In genomic region chr3:127672429-127673190, GRCh38 we compare ENCODE assay signal across 8 cellular contexts. TPM values are rescaled to one million over a fixed set of nuclear protein-coding genes. Genes with fewer than 3 reads are reported as not detected.
DNase-seq lines count a peak whose midpoint lies in the region; ATAC-seq and TF ChIP-seq lines count a peak whose summit lies in the region.

Gene ABTB1, plus strand, starts transcription at chr3:127672952. Its CDS starts 74 bp downstream, at chr3:127673026.

- no peak within 1 kb of the TSS for H3K4ac ChIP-seq in neuronal stem cell (ENCODE audit: low read length)

- ATAC-seq in GM21717 (IDR thresholded peaks at IDR 0.05; ENCODE audit: unreplicated experiment) (peak; percentile 60), foreskin keratinocyte (peak; percentile 73)

- peak within 1 kb of the TSS; percentile 98 for H3K14ac ChIP-seq in neuronal stem cell (ENCODE audit: low read length)

- no CpG with 5 or more reads among the region's 102 CpGs for WGBS in neuronal stem cell (ENCODE audit: extremely low coverage in 2 of 2, insufficient read length in 2 of 2, insufficient replicate concordance in 1 of 2), 2 donors

- H3K9ac ChIP-seq in neuronal stem cell (ENCODE audit: low read depth, low read length, poor library complexity), result peak within 1 kb of the TSS; percentile 93

- TF ChIP-seq CTCF in foreskin keratinocyte (conservative IDR thresholded peaks at IDR 0.05) (peak; percentile 0), subcutaneous adipose tissue (IDR thresholded peaks at IDR 0.05; ENCODE audit: low read depth) (no peak)

- peak within 1 kb of the TSS; percentile 88 for H2BK12ac ChIP-seq in neuronal stem cell (ENCODE audit: low read length)

- H2BK15ac ChIP-seq in neuronal stem cell (ENCODE audit: low read length), result peak within 1 kb of the TSS; percentile 85

- H2AFZ ChIP-seq in neuronal stem cell (ENCODE audit: low read length), result peak within 1 kb of the TSS; percentile 94

- H4K91ac ChIP-seq in neuronal stem cell (ENCODE audit: low read depth, low read length, poor library complexity), result no peak within 1 kb of the TSS

- H3K4me1 ChIP-seq in foreskin keratinocyte, result no peaks in the 10 kb centered on the region
- H3K4me1 ChIP-seq in neuronal stem cell (ENCODE audit: control insufficient read depth in 2 of 2, insufficient read depth in 1 of 2, low read depth in 1 of 2, low read length in 2 of 2), result peaks cover 4 to 7% of the 10 kb centered on the region in 2 donors

- H3K4me3 ChIP-seq in neuronal stem cell (ENCODE audit: low read length in 2 of 2), result peak within 1 kb of the TSS; percentile 77 to 97

- H3K4me2 ChIP-seq in neuronal stem cell (ENCODE audit: insufficient read depth, low read length, poor library complexity, severe bottlenecking), result peak within 1 kb of the TSS; percentile 93

- H2BK120ac ChIP-seq in neuronal stem cell (ENCODE audit: low read depth, low read length), result peak within 1 kb of the TSS; percentile 97

- peak within 1 kb of the TSS; percentile 97 for H3K23ac ChIP-seq in neuronal stem cell (ENCODE audit: low read depth, low read length, poor library complexity)

- peaks cover 2% of the 10 kb centered on the region for H3K79me1 ChIP-seq in neuronal stem cell (ENCODE audit: low read depth, low read length)

- peak within 1 kb of the TSS; percentile 72 for H2BK5ac ChIP-seq in neuronal stem cell (ENCODE audit: low read length)

- H3K27ac ChIP-seq in foreskin keratinocyte, result peak within 1 kb of the TSS; percentile 90
- H3K27ac ChIP-seq in neuronal stem cell (replicated peaks; ENCODE audit: low read length), result no peak within 1 kb of the TSS

- H4K8ac ChIP-seq in neuronal stem cell (ENCODE audit: low read depth, low read length), result peak within 1 kb of the TSS; percentile 82

- H3K36me3 ChIP-seq in neuronal stem cell (replicated peaks in 1 of 2; ENCODE audit: control insufficient read depth in 2 of 2, insufficient read depth in 2 of 2, low read length in 2 of 2), result peaks cover 1 to 23% of the 10 kb centered on the region in 2 donors

- H3K9me3 ChIP-seq in neuronal stem cell (replicated peaks in 1 of 2; ENCODE audit: control insufficient read depth in 2 of 2, insufficient read depth in 1 of 2, low read depth in 1 of 2, low read length in 2 of 2), result no peaks in the 10 kb centered on the region

- H3K18ac ChIP-seq in neuronal stem cell (ENCODE audit: low read length), result peak within 1 kb of the TSS; percentile 97

- peak; percentile 36 for DNase-seq in DMS153 (lab: John Stamatoyannopoulos, UW)
- DNase-seq in LHCN-M2 (ENCODE audit: low read depth), result peak; percentile 69
- peak; percentile 50 for DNase-seq in SIG-M5 (lab: John Stamatoyannopoulos, UW)
- peak; percentile 75 for DNase-seq in activated gamma-delta T cell (lab: John Stamatoyannopoulos, UW)
- peak in 1 of 2 donors; percentile 38 for DNase-seq in foreskin keratinocyte
- peak; percentile 65 for DNase-seq in neuronal stem cell (ENCODE audit: low spot score)

- H2AK5ac ChIP-seq in neuronal stem cell (ENCODE audit: low read depth, low read length), result peak within 1 kb of the TSS; percentile 98

- H3K27me3 ChIP-seq in foreskin keratinocyte (no peaks in the 10 kb centered on the region), neuronal stem cell (ENCODE audit: control insufficient read depth in 3 of 3, insufficient read depth in 3 of 3, low read depth in 1 of 3, low read length in 3 of 3) (peaks cover 0 to 6% (median 5%) of the 10 kb centered on the region in 3 experiments)

RNA-seq across cellular contexts. Expression of gene ABTB1, which starts in this region (rescaled TPM):
- 4.0 and 5.2 TPM in 2 replicates for total RNA-seq in LHCN-M2 (2014; rRNA removed)
- polyA plus RNA-seq in LHCN-M2 (2012), result 16.7 TPM
- 6.6 and 6.9 TPM in 2 replicates for total RNA-seq in foreskin keratinocyte
- 12.8 and 14.2 TPM in 2 replicates for polyA plus RNA-seq in foreskin keratinocyte
- 5.8 TPM for polyA plus RNA-seq in neuronal stem cell (2013, experiment 1 of 2)
- 6.1 TPM for polyA plus RNA-seq in neuronal stem cell (2013, experiment 2 of 2)
- total RNA-seq in subcutaneous adipose tissue, result 10 to 100 TPM; 17.6 to 91.9 (median 51.3) TPM
